In genomic region chr21:42453301-42454220, GRCh38 we compare ENCODE assay signal across 2 cellular contexts.
TF ChIP-seq lines count a peak whose summit lies in the region.

No MANE protein-coding gene starts in this region.

TF ChIP-seq in liver, 16 proteins besides CTCF, POLR2A, EP300 and RAD21:
- TF ChIP-seq ZBTB33 (IDR thresholded peaks at IDR 0.05): no peak
- no peak for TF ChIP-seq EGR1 (IDR thresholded peaks at IDR 0.05; ENCODE audit: low read depth in 2 of 2)
- peak; percentile 25 for TF ChIP-seq NR2F2 (IDR thresholded peaks at IDR 0.05)
- no peak for TF ChIP-seq HNF4G (IDR thresholded peaks at IDR 0.05)

TF ChIP-seq in HepG2, 621 proteins besides CTCF, POLR2A, EP300 and RAD21:
- TF ChIP-seq ZNF747 (CRISPR knock-in tag; IDR thresholded peaks at IDR 0.05; ENCODE audit: borderline replicate concordance): no peak
- no peak for TF ChIP-seq FOSL2 (CRISPR knock-in tag; IDR thresholded peaks at IDR 0.05)
- TF ChIP-seq TCF7L2 (IDR thresholded peaks at IDR 0.05; ENCODE audit: low read depth, low read length): no peak
- TF ChIP-seq TBP (CRISPR knock-in tag; IDR thresholded peaks at IDR 0.05): no peak
- TF ChIP-seq FLYWCH1 (CRISPR knock-in tag; IDR thresholded peaks at IDR 0.05): no peak
- TF ChIP-seq TSC22D2 (CRISPR knock-in tag; IDR thresholded peaks at IDR 0.05; ENCODE audit: borderline replicate concordance): no peak
- TF ChIP-seq NONO (IDR thresholded peaks at IDR 0.05): no peak
- no peak for TF ChIP-seq NONO (CRISPR knock-in tag; conservative IDR thresholded peaks at IDR 0.05)
- TF ChIP-seq MYPOP (CRISPR knock-in tag; IDR thresholded peaks at IDR 0.05): no peak
- TF ChIP-seq ZNF329 (CRISPR knock-in tag; IDR thresholded peaks at IDR 0.05; ENCODE audit: low read depth): no peak
- no peak for TF ChIP-seq ZNF564 (CRISPR knock-in tag; IDR thresholded peaks at IDR 0.05)
- no peak for TF ChIP-seq ZBTB7A (CRISPR knock-in tag; IDR thresholded peaks at IDR 0.05)
- no peak for TF ChIP-seq RCOR2 (CRISPR knock-in tag; IDR thresholded peaks at IDR 0.05)
- no peak for TF ChIP-seq HHEX (CRISPR knock-in tag; IDR thresholded peaks at IDR 0.05)
- no peak for TF ChIP-seq GMEB1 (CRISPR knock-in tag; IDR thresholded peaks at IDR 0.05; ENCODE audit: borderline replicate concordance)
- no peak for TF ChIP-seq JUNB (CRISPR knock-in tag; IDR thresholded peaks at IDR 0.05; ENCODE audit: borderline replicate concordance)
